In genomic region chr1:76136894-76137293, GRCh38 we compare ENCODE assay signal across 20 cellular contexts.
DNase-seq lines count a peak whose midpoint lies in the region; ATAC-seq, FAIRE-seq and TF ChIP-seq lines count a peak whose summit lies in the region.
"Had no signal": no experiment of that assay in that cellular context is flagged by ENCODE, and none has a peak within 500 bp of the region (broad histone marks: within the 10 kb centered on the region; RNA-seq: fewer than 3 reads in every experiment).

No MANE protein-coding gene starts in this region.

- H2AFZ ChIP-seq in endothelial cell of umbilical vein (ENCODE audit: low read depth, low read length): no peak overlapping the region

- H4K20me1 ChIP-seq in endothelial cell of umbilical vein (replicated peaks; ENCODE audit: control insufficient read depth, extremely low read depth, insufficient read depth, low read length): no peaks in the 10 kb centered on the region

- H3K27ac ChIP-seq in endothelial cell of umbilical vein (ENCODE audit: insufficient read depth, low read depth, low read length): no peak overlapping the region
- no peak overlapping the region for H3K27ac ChIP-seq in CD4-positive, alpha-beta memory T cell (ENCODE audit: low read depth, low read length)
- H3K27ac ChIP-seq: Peyer's patch, suprapubic skin had no signal

- H3K4me1 Mint-ChIP-seq in CD4-positive, alpha-beta memory T cell: no peaks in the 10 kb centered on the region
- H3K4me1 Mint-ChIP-seq: activated naive CD4-positive, alpha-beta T cell treated with anti-CD3 and anti-CD28 coated beads, Interleukin-2, amount 10 ng/mL, durations not matched to agents 7 days and 5 days; central memory CD8-positive, alpha-beta T cell had no signal

- FAIRE-seq in GM12891 (lab: Jason Lieb, UNC): no peak
- FAIRE-seq in endothelial cell of umbilical vein (lab: Jason Lieb, UNC): peak; percentile 4

- no peaks in the 10 kb centered on the region for H3K36me3 Mint-ChIP-seq in CD4-positive, alpha-beta memory T cell
- H3K36me3 Mint-ChIP-seq: activated naive CD4-positive, alpha-beta T cell treated with anti-CD3 and anti-CD28 coated beads, Interleukin-2, amount 10 ng/mL, durations not matched to agents 7 days and 5 days had no signal

- dilution Hi-C loops in endothelial cell of umbilical vein (cut with MboI; ENCODE audit: extremely low pct_ligation_motif_present, low sequenced_read_pairs): no loop called here

- no peak overlapping the region for H3K4me3 ChIP-seq in endothelial cell of umbilical vein (replicated peaks in 1 of 3; ENCODE audit: insufficient read depth in 1 of 3, low read depth in 1 of 3, low read length in 3 of 3)
- H3K4me3 ChIP-seq in CD4-positive, alpha-beta memory T cell (ENCODE audit: low read length in 2 of 2): no peak overlapping the region
- H3K4me3 ChIP-seq: esophagus squamous epithelium, Peyer's patch, suprapubic skin had no signal

- TF ChIP-seq CTCF in endothelial cell of umbilical vein (IDR thresholded peaks at IDR 0.05; ENCODE audit: extremely low read depth in 1 of 2, insufficient read depth in 1 of 2, low read depth in 1 of 2, low read length in 2 of 2): no peak

- H3K9me3 ChIP-seq in endothelial cell of umbilical vein (replicated peaks; ENCODE audit: control insufficient read depth, insufficient read depth, low read length): no peaks in the 10 kb centered on the region
- H3K9me3 ChIP-seq in CD4-positive, alpha-beta memory T cell (ENCODE audit: control insufficient read depth in 1 of 2, low read length in 2 of 2): no peaks in the 10 kb centered on the region
- H3K9me3 ChIP-seq: esophagus squamous epithelium, Peyer's patch, suprapubic skin had no signal

- ATAC-seq in GM19035 (IDR thresholded peaks at IDR 0.05; ENCODE audit: unreplicated experiment) (peak; percentile 67), HG02884 (IDR thresholded peaks at IDR 0.05; ENCODE audit: unreplicated experiment) (peak; percentile 59), HG03139 (IDR thresholded peaks at IDR 0.05; ENCODE audit: unreplicated experiment) (no peak)
- ATAC-seq: activated T-cell treated with anti-CD3 and anti-CD28 coated beads, Interleukin-2, amount 50 U/mL, for 4 hours had no signal

- intact Hi-C loops in endothelial cell of umbilical vein (cut with micrococcal nuclease) (no loop called here), head of caudate nucleus (cut with DNase I) (no loop called here)
- intact Hi-C loops in CD4-positive, alpha-beta memory T cell (cut with micrococcal nuclease): no loop called here

- H3K4me1 ChIP-seq in endothelial cell of umbilical vein (ENCODE audit: control insufficient read depth, extremely low read depth, insufficient read depth, low read length): peaks cover 10% of the 10 kb centered on the region
- H3K4me1 ChIP-seq in CD4-positive, alpha-beta memory T cell (ENCODE audit: insufficient read depth, low read length): no peaks in the 10 kb centered on the region
- H3K4me1 ChIP-seq: Peyer's patch had no signal

- H3K27ac Mint-ChIP-seq in CD4-positive, alpha-beta memory T cell: no peak overlapping the region
- H3K27ac Mint-ChIP-seq: activated naive CD4-positive, alpha-beta T cell treated with anti-CD3 and anti-CD28 coated beads, Interleukin-2, amount 10 ng/mL, durations not matched to agents 7 days and 5 days; CD4-positive, alpha-beta T cell; T-helper 2 cell treated with Interferon-gamma antibody and Interleukin-4, amounts not matched to agents 5 μg/mL and 100 μg/mL, for 36 hours had no signal

- H3K27me3 ChIP-seq in endothelial cell of umbilical vein (ENCODE audit: control insufficient read depth in 2 of 2, insufficient read depth in 2 of 2, low read length in 2 of 2): no peaks in the 10 kb centered on the region
- no peaks in the 10 kb centered on the region for H3K27me3 ChIP-seq in CD4-positive, alpha-beta memory T cell (ENCODE audit: insufficient read depth, low read length)
- H3K27me3 ChIP-seq: esophagus squamous epithelium, Peyer's patch, suprapubic skin had no signal

- POLR2A ChIA-PET in endothelial cell of umbilical vein (lab: Charles Lee): no interaction called here
- POLR2A ChIA-PET in CD4-positive, alpha-beta memory T cell (lab: Charles Lee; ENCODE audit: partially characterized antibody): no interaction called here

- H3K36me3 ChIP-seq in endothelial cell of umbilical vein (ENCODE audit: control insufficient read depth in 2 of 2, extremely low read depth in 1 of 2, insufficient read depth in 2 of 2, low read length in 2 of 2): no peaks in the 10 kb centered on the region
- no peaks in the 10 kb centered on the region for H3K36me3 ChIP-seq in CD4-positive, alpha-beta memory T cell (ENCODE audit: insufficient read depth, low read length)
- H3K36me3 ChIP-seq: esophagus squamous epithelium, Peyer's patch, suprapubic skin had no signal

- H3K9me1 ChIP-seq in endothelial cell of umbilical vein (replicated peaks; ENCODE audit: control insufficient read depth, extremely low read depth, insufficient read depth, low read length): no peaks in the 10 kb centered on the region

- CTCF ChIA-PET in endothelial cell of umbilical vein (lab: Charles Lee): interaction anchor here (1.1 to 1.7 kb wide), 4 partner anchors 12 to 102 kb away, joined by 3 to 6 read pairs (median 4); no protein-coding TSS in a partner anchor
- CTCF ChIA-PET in CD4-positive, alpha-beta memory T cell (lab: Charles Lee; ENCODE audit: partially characterized antibody): interaction anchor here (1.1 kb wide), 1 partner anchor 10 kb away, joined by 4 read pairs; no protein-coding TSS in a partner anchor

- H3K9ac ChIP-seq in endothelial cell of umbilical vein (replicated peaks; ENCODE audit: extremely low read depth, insufficient read depth, low read length): no peak overlapping the region

- no peaks in the 10 kb centered on the region for H3K9me3 Mint-ChIP-seq in CD4-positive, alpha-beta memory T cell
- H3K9me3 Mint-ChIP-seq: activated naive CD4-positive, alpha-beta T cell treated with anti-CD3 and anti-CD28 coated beads, Interleukin-2, amount 10 ng/mL, durations not matched to agents 7 days and 5 days; activated T-cell treated with anti-CD3 and anti-CD28 coated beads, Interleukin-2, amount 50 U/mL, for 4 hours; CD4-positive, alpha-beta T cell; central memory CD8-positive, alpha-beta T cell; T-helper 2 cell treated with Interferon-gamma antibody and Interleukin-4, amounts not matched to agents 5 μg/mL and 100 μg/mL, for 36 hours had no signal

- BruUV-seq in endothelial cell of umbilical vein (replicated peaks; lab: Mats Ljungman, UMichigan): no TSS peak

- H3K4me2 ChIP-seq in endothelial cell of umbilical vein (ENCODE audit: insufficient read depth, low read length): no peak overlapping the region

- H3K27me3 Mint-ChIP-seq in CD4-positive, alpha-beta memory T cell: peaks cover 2 to 4% of the 10 kb centered on the region in 2 donors
- H3K27me3 Mint-ChIP-seq: activated naive CD4-positive, alpha-beta T cell treated with anti-CD3 and anti-CD28 coated beads, Interleukin-2, amount 10 ng/mL, durations not matched to agents 7 days and 5 days; CD4-positive, alpha-beta T cell had no signal

- DNase-seq in GM12891 (ENCODE audit: insufficient read length, low spot score) (no peak), endothelial cell of umbilical vein (ENCODE audit: low read depth, low spot score) (no peak), head of caudate nucleus (no peak), NCI-H2029 treated with DMSO at 0.1 percent for 48 hours (lab: John Stamatoyannopoulos, UW) (no peak)
- DNase-seq in CD4-positive, alpha-beta memory T cell: no peak
- DNase-seq: activated CD4-positive, CD25-positive, alpha-beta regulatory T cell; activated naive CD4-positive, alpha-beta T cell treated with anti-CD3 and anti-CD28 coated beads, Interleukin-2, amount 10 ng/mL, durations not matched to agents 7 days and 5 days; activated T-cell treated with anti-CD3 and anti-CD28 coated beads, Interleukin-2, amount 50 U/mL, for 4 hours; aorta; CD4-positive, alpha-beta T cell; esophagus squamous epithelium; NCI-H1436; Peyer's patch; stimulated activated CD4-positive, alpha-beta T cell treated with anti-CD3 and anti-CD28 coated beads, Interleukin-12 subunit alpha, Interleukin-12 subunit beta, amount 100 ng/mL, for 4 hours had no signal

- H3K4me3 Mint-ChIP-seq in CD4-positive, alpha-beta memory T cell: no peak overlapping the region
- H3K4me3 Mint-ChIP-seq: activated naive CD4-positive, alpha-beta T cell treated with anti-CD3 and anti-CD28 coated beads, Interleukin-2, amount 10 ng/mL, durations not matched to agents 7 days and 5 days; activated T-cell treated with anti-CD3 and anti-CD28 coated beads, Interleukin-2, amount 50 U/mL, for 4 hours; CD4-positive, alpha-beta T cell; central memory CD8-positive, alpha-beta T cell; T-helper 2 cell treated with Interferon-gamma antibody and Interleukin-4, amounts not matched to agents 5 μg/mL and 100 μg/mL, for 36 hours had no signal

- TF ChIP-seq POLR2A in GM12891 (IDR thresholded peaks at IDR 0.05; ENCODE audit: low read depth, low read length) (no peak), endothelial cell of umbilical vein (IDR thresholded peaks at IDR 0.05; ENCODE audit: low read depth, low read length) (no peak)

- no peaks in the 10 kb centered on the region for H3K79me2 ChIP-seq in endothelial cell of umbilical vein (ENCODE audit: control insufficient read depth, insufficient read depth, low read length)

TF ChIP-seq in GM12891, 5 proteins besides CTCF, POLR2A, EP300 and RAD21:
- TF ChIP-seq POLR2AphosphoS5 (IDR thresholded peaks at IDR 0.05; ENCODE audit: low read depth, low read length): no peak
- TF ChIP-seq POU2F2 (IDR thresholded peaks at IDR 0.05; ENCODE audit: low read depth, low read length): no peak
- peak; percentile 35; the same call in 1 of the 2 replicates for TF ChIP-seq SPI1 (IDR thresholded peaks at IDR 0.05; ENCODE audit: low read depth, low read length)
TF ChIP-seq in GM12891: peak in this region for 1.

TF ChIP-seq in endothelial cell of umbilical vein, 7 proteins besides CTCF, POLR2A, EP300 and RAD21:
- TF ChIP-seq MAX (IDR thresholded peaks at IDR 0.05; ENCODE audit: insufficient read depth, insufficient read length): no peak
- TF ChIP-seq JUN (IDR thresholded peaks at IDR 0.05; ENCODE audit: borderline replicate concordance, insufficient read depth, insufficient read length, low read depth): no peak
- no peak for TF ChIP-seq MYC (IDR thresholded peaks at IDR 0.05; ENCODE audit: low read depth, low read length)
- no peak for TF ChIP-seq EZH2 (IDR thresholded peaks at IDR 0.05; ENCODE audit: borderline replicate concordance, low read depth, low read length, severe bottlenecking)
- no peak for TF ChIP-seq GATA2 (IDR thresholded peaks at IDR 0.05; ENCODE audit: insufficient read depth, insufficient read length, low read depth, low read length)
- TF ChIP-seq FOS (IDR thresholded peaks at IDR 0.05; ENCODE audit: borderline replicate concordance, insufficient read depth, low read length): no peak
- TF ChIP-seq POLR2AphosphoS5 (IDR thresholded peaks at IDR 0.05; ENCODE audit: insufficient read depth, low read depth, low read length): no peak
